Comparison of ENCODE assay signal across 18 cellular contexts in genomic region chr2:68877079-68877772, GRCh38. TPM values are rescaled to one million over a fixed set of nuclear protein-coding genes. Genes with fewer than 3 reads are reported as not detected.
"Had no signal": no experiment of that assay in that cellular context is flagged by ENCODE, and none has a peak within 500 bp of the region (broad histone marks: within the 10 kb centered on the region; RNA-seq: fewer than 3 reads in every experiment).

No MANE protein-coding gene starts in this region.

- H3K4me1 ChIP-seq: tibial nerve had no signal

- H3K27me3 ChIP-seq: tibial nerve had no signal

- H3K36me3 ChIP-seq: tibial nerve had no signal

- ATAC-seq: activated CD8-positive, alpha-beta memory T cell treated with anti-CD3 and anti-CD28 coated beads, Interleukin-2, amount 10 ng/mL, durations not matched to agents 7 days and 5 days; foreskin keratinocyte; naive thymus-derived CD8-positive, alpha-beta T cell; sciatic nerve; WTC11 had no signal

- H3K27ac ChIP-seq: foreskin keratinocyte, tibial nerve had no signal

- H3K9me3 ChIP-seq: tibial nerve had no signal

- H3K4me3 ChIP-seq: smooth muscle cell, tibial nerve had no signal

- H3K4me2 ChIP-seq: smooth muscle cell had no signal

- DNase-seq: activated CD4-positive, alpha-beta memory T cell treated with anti-CD3 and anti-CD28 coated beads, Interleukin-2, amount 10 ng/mL, durations not matched to agents 7 days and 5 days; activated CD4-positive, alpha-beta T cell treated with anti-CD3 and anti-CD28 coated beads for 4 hours; activated CD8-positive, alpha-beta memory T cell treated with anti-CD3 and anti-CD28 coated beads, Interleukin-2, amount 10 ng/mL, durations not matched to agents 7 days and 5 days; endodermal cell; foreskin keratinocyte; kidney; naive thymus-derived CD8-positive, alpha-beta T cell; stimulated activated CD4-positive, alpha-beta T cell treated with anti-CD3 and anti-CD28 coated beads, Interleukin-4, amount 100 ng/mL, for 1 hour; substantia nigra had no signal

RNA-seq across cellular contexts. Expression of gene BMP10, which starts 6.0 kb away (rescaled TPM):
- total RNA-seq: activated CD8-positive, alpha-beta memory T cell treated with anti-CD3 and anti-CD28 coated beads, Interleukin-2, amount 10 ng/mL, durations not matched to agents 7 days and 5 days; dermis microvascular lymphatic vessel endothelial cell; endodermal cell; epithelial cell of proximal tubule; fibroblast of lung; foreskin keratinocyte; kidney; naive thymus-derived CD8-positive, alpha-beta T cell; osteocyte; pulmonary artery endothelial cell; sciatic nerve; smooth muscle cell; tibial nerve; WTC11 had no signal
- polyA plus RNA-seq: fibroblast of lung; foreskin keratinocyte; naive thymus-derived CD8-positive, alpha-beta T cell; smooth muscle cell had no signal
